ENCODE assay signal across 21 cellular contexts in the genomic region with DNA sequence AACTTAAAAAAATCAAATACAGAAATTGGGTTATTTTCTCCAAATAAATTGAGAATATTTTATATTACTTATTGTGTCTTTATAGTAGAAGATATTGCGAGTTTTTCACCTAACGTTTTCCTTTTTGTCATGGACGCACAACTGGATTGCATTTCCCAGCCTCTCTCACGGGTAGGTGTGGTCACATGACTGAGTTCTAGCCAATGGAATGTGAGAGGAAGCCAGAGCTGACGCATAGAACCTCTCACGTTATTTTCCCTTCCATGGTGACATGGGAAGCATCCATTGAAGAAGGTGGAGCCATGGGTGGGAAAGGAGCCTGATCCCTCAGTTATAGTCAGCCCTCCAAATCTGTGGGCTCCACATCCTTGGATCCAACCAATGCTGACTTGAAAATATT.
DNase-seq lines count a peak whose midpoint lies in the region; ATAC-seq, FAIRE-seq and TF ChIP-seq lines count a peak whose summit lies in the region.
"Had no signal": no experiment of that assay in that cellular context is flagged by ENCODE, and none has a peak within 500 bp of the region (broad histone marks: within the 10 kb centered on the region; RNA-seq: fewer than 3 reads in every experiment).

No MANE protein-coding gene starts in this region.

- H4K20me1 ChIP-seq in OCI-LY7 (ENCODE audit: insufficient read depth, low read length): no peaks in the 10 kb centered on the region

- H3K4me3 ChIP-seq in A549 (no peak overlapping the region), OCI-LY7 (ENCODE audit: low read depth, low read length, poor library complexity, severe bottlenecking) (no peak overlapping the region), prostate gland (no peak overlapping the region)
- H3K4me3 ChIP-seq: GM12878, GM23338, HAP-1 had no signal

- peaks cover 12% of the 10 kb centered on the region for H3K4me1 Mint-ChIP-seq in WTC11
- peaks cover 6% of the 10 kb centered on the region for H3K4me1 Mint-ChIP-seq in stimulated activated effector memory CD8-positive, alpha-beta T cell treated with anti-CD3 and anti-CD28 coated beads, Interleukin-12 subunit alpha, Interleukin-12 subunit beta, amount 100 ng/mL, for 72 hours
- H3K4me1 Mint-ChIP-seq: CD4-positive, CD25-positive, alpha-beta regulatory T cell had no signal

- peaks cover 14% of the 10 kb centered on the region; the same call in 1 of the 2 replicates for H3K27me3 Mint-ChIP-seq in WTC11 (ENCODE audit: low read depth)

- no peaks in the 10 kb centered on the region for H3K9me2 ChIP-seq in OCI-LY7 (ENCODE audit: insufficient read depth, low read length)

- H3K9me3 ChIP-seq in A549 (no peaks in the 10 kb centered on the region), OCI-LY7 (ENCODE audit: low read length) (no peaks in the 10 kb centered on the region), prostate gland (no peaks in the 10 kb centered on the region)
- H3K9me3 ChIP-seq: HAP-1 had no signal

- 0 out of 3 replicates have a peak, but pooled peaks cover 2% of the 10 kb centered on the region for H3K4me1 ChIP-seq in A549
- no peaks in the 10 kb centered on the region for H3K4me1 ChIP-seq in OCI-LY7 (ENCODE audit: insufficient read depth, low read length, poor library complexity, severe bottlenecking)
- no peaks in the 10 kb centered on the region for H3K4me1 ChIP-seq in prostate gland (replicated peaks)
- H3K4me1 ChIP-seq: HAP-1 had no signal

- H3K79me2 ChIP-seq in OCI-LY7 (ENCODE audit: insufficient read depth, low read depth, low read length): no peaks in the 10 kb centered on the region

- peaks cover 43% of the 10 kb centered on the region for H3K36me3 Mint-ChIP-seq in WTC11
- no peaks in the 10 kb centered on the region for H3K36me3 Mint-ChIP-seq in stimulated activated effector memory CD8-positive, alpha-beta T cell treated with anti-CD3 and anti-CD28 coated beads, Interleukin-12 subunit alpha, Interleukin-12 subunit beta, amount 100 ng/mL, for 72 hours
- H3K36me3 Mint-ChIP-seq: CD4-positive, CD25-positive, alpha-beta regulatory T cell had no signal

- POLR2A ChIA-PET in A549 (lab: Yijun Ruan, JAX) (no interaction called here), OCI-LY7 (lab: Charles Lee) (no interaction called here), WTC11 (lab: Charles Lee) (no interaction called here)

- H3K9me3 Mint-ChIP-seq in WTC11: peaks cover 44% of the 10 kb centered on the region
- peaks cover 3% of the 10 kb centered on the region for H3K9me3 Mint-ChIP-seq in stimulated activated effector memory CD8-positive, alpha-beta T cell treated with anti-CD3 and anti-CD28 coated beads, Interleukin-12 subunit alpha, Interleukin-12 subunit beta, amount 100 ng/mL, for 72 hours

- DNase-seq in A549 (ENCODE audit: low read depth in 1 of 2, low spot score in 1 of 2) (peak in 1 of 2 experiments; percentile 28), Daoy (ENCODE audit: low read depth) (peak; percentile 34), OCI-LY7 (ENCODE audit: low spot score) (no peak), WTC11 (ENCODE audit: low spot score) (no peak), prostate gland (ENCODE audit: low spot score) (no peak), NCI-H345 (lab: John Stamatoyannopoulos, UW) (no peak)
- no peak for DNase-seq in stimulated activated effector memory CD8-positive, alpha-beta T cell treated with anti-CD3 and anti-CD28 coated beads, Interleukin-12 subunit alpha, Interleukin-12 subunit beta, amount 100 ng/mL, for 72 hours (ENCODE audit: low spot score in 2 of 2)
- DNase-seq: COR-L47, DMS79, NCI-H1048, NCI-H1417 treated with DMSO at 0.1 percent for 48 hours, NCI-H187, NCI-H446 treated with DMSO at 0.1 percent for 48 hours, NCI-H526 treated with DMSO at 0.1 percent for 48 hours, Right ventricle myocardium superior had no signal

- ATAC-seq in A549 (no peak), WTC11 (no peak)
- no peak for ATAC-seq in stimulated activated effector memory CD8-positive, alpha-beta T cell treated with anti-CD3 and anti-CD28 coated beads, Interleukin-12 subunit alpha, Interleukin-12 subunit beta, amount 100 ng/mL, for 72 hours
- ATAC-seq: GM12878, GM23338, Panc1 had no signal

- no peak overlapping the region for H3K27ac Mint-ChIP-seq in WTC11
- no peak overlapping the region for H3K27ac Mint-ChIP-seq in stimulated activated effector memory CD8-positive, alpha-beta T cell treated with anti-CD3 and anti-CD28 coated beads, Interleukin-12 subunit alpha, Interleukin-12 subunit beta, amount 100 ng/mL, for 72 hours
- H3K27ac Mint-ChIP-seq: CD4-positive, CD25-positive, alpha-beta regulatory T cell; GM23338 had no signal

- H3K27ac ChIP-seq in A549: no peak overlapping the region
- H3K27ac ChIP-seq in OCI-LY7 (ENCODE audit: low read depth, low read length, poor library complexity, severe bottlenecking): no peak overlapping the region
- H3K27ac ChIP-seq in prostate gland: no peak overlapping the region

- 34% methylated on average over 6 of the region's 6 CpGs for WGBS in A549 (ENCODE audit: missing lambda C conversion rate)
- 93% methylated on average over 6 of the region's 6 CpGs for WGBS in prostate gland

- no peak for TF ChIP-seq CTCF in A549 (IDR thresholded peaks at IDR 0.05)
- TF ChIP-seq CTCF in OCI-LY7 (conservative IDR thresholded peaks at IDR 0.05; ENCODE audit: low read length): no peak
- no peak for TF ChIP-seq CTCF in WTC11 (IDR thresholded peaks at IDR 0.05)
- no peak for TF ChIP-seq CTCF in prostate gland (IDR thresholded peaks at IDR 0.05)

- no peak for TF ChIP-seq EP300 in A549 (IDR thresholded peaks at IDR 0.05)

- FAIRE-seq in A549 (lab: Jason Lieb, UNC): no peak
- FAIRE-seq: A204.1 had no signal

- peak overlapping the region; percentile 81; the same call in 1 of the 2 replicates for H2AFZ ChIP-seq in OCI-LY7 (ENCODE audit: low read length)

- intact Hi-C loops in OCI-LY7 (cut with micrococcal nuclease; ENCODE audit: unreplicated experiment) (no loop called here), prostate gland (cut with DNase I) (no loop called here)

- no peak for TF ChIP-seq POLR2A in A549 (IDR thresholded peaks at IDR 0.05; ENCODE audit: low read length)
- TF ChIP-seq POLR2A in prostate gland (IDR thresholded peaks at IDR 0.05): no peak

- no peaks in the 10 kb centered on the region for H3K36me3 ChIP-seq in OCI-LY7 (ENCODE audit: insufficient read depth, low read length)
- H3K36me3 ChIP-seq in prostate gland: no peaks in the 10 kb centered on the region
- H3K36me3 ChIP-seq: HAP-1 had no signal

- BruUV-seq in OCI-LY7 (replicated peaks; lab: Mats Ljungman, UMichigan): no TSS peak

- no peak overlapping the region for H3K4me2 ChIP-seq in A549
- no peak overlapping the region for H3K4me2 ChIP-seq in OCI-LY7 (ENCODE audit: low read length)
- H3K4me2 ChIP-seq: GM23338 had no signal

- CTCF ChIA-PET in A549 (lab: Yijun Ruan, JAX): interaction anchor here (2.3 kb wide), 1 partner anchor 13 kb away, joined by 6 read pairs; no protein-coding TSS in a partner anchor
- CTCF ChIA-PET in OCI-LY7 (lab: Charles Lee; ENCODE audit: unreplicated experiment): no interaction called here
- CTCF ChIA-PET in WTC11 (lab: Charles Lee): interaction anchor here (1.6 kb wide), 1 partner anchor 13 kb away, joined by 7 read pairs; no protein-coding TSS in a partner anchor

- no peak for TF ChIP-seq RAD21 in A549 (conservative IDR thresholded peaks at IDR 0.05 in 1 of 2, IDR thresholded peaks at IDR 0.05 in 1 of 2)

- no peaks in the 10 kb centered on the region for H3K27me3 ChIP-seq in prostate gland (replicated peaks; ENCODE audit: insufficient read depth)

- no peak overlapping the region for H3K4me3 Mint-ChIP-seq in WTC11
- H3K4me3 Mint-ChIP-seq in stimulated activated effector memory CD8-positive, alpha-beta T cell treated with anti-CD3 and anti-CD28 coated beads, Interleukin-12 subunit alpha, Interleukin-12 subunit beta, amount 100 ng/mL, for 72 hours: no peak overlapping the region
- H3K4me3 Mint-ChIP-seq: CD4-positive, CD25-positive, alpha-beta regulatory T cell; GM23338 had no signal

TF ChIP-seq in A549, 52 proteins besides CTCF, POLR2A, EP300 and RAD21:
- TF ChIP-seq, protein P1, sequence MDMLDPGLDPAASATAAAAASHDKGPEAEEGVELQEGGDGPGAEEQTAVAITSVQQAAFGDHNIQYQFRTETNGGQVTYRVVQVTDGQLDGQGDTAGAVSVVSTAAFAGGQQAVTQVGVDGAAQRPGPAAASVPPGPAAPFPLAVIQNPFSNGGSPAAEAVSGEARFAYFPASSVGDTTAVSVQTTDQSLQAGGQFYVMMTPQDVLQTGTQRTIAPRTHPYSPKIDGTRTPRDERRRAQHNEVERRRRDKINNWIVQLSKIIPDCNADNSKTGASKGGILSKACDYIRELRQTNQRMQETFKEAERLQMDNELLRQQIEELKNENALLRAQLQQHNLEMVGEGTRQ (IDR thresholded peaks at IDR 0.05): peak; percentile 29; the same call in 1 of the 2 replicates
- no peak for TF ChIP-seq ZFP36 (IDR thresholded peaks at IDR 0.05; ENCODE audit: borderline replicate concordance, partially characterized antibody)
TF ChIP-seq in A549: peak in this region for 1.

TF ChIP-seq in WTC11, 78 proteins besides CTCF, POLR2A, EP300 and RAD21:
- TF ChIP-seq, protein P1 (CRISPR knock-in tag; IDR thresholded peaks at IDR 0.05): peak; percentile 54
- TF ChIP-seq NFYB (CRISPR knock-in tag; conservative IDR thresholded peaks at IDR 0.05; ENCODE audit: low read depth) (peak; percentile 49; the same call in 1 of the 2 replicates), TCF7 (CRISPR knock-in tag; IDR thresholded peaks at IDR 0.05; ENCODE audit: low read depth) (no peak)
